8 cellular contexts compared by ENCODE assay signal in the genomic region with DNA sequence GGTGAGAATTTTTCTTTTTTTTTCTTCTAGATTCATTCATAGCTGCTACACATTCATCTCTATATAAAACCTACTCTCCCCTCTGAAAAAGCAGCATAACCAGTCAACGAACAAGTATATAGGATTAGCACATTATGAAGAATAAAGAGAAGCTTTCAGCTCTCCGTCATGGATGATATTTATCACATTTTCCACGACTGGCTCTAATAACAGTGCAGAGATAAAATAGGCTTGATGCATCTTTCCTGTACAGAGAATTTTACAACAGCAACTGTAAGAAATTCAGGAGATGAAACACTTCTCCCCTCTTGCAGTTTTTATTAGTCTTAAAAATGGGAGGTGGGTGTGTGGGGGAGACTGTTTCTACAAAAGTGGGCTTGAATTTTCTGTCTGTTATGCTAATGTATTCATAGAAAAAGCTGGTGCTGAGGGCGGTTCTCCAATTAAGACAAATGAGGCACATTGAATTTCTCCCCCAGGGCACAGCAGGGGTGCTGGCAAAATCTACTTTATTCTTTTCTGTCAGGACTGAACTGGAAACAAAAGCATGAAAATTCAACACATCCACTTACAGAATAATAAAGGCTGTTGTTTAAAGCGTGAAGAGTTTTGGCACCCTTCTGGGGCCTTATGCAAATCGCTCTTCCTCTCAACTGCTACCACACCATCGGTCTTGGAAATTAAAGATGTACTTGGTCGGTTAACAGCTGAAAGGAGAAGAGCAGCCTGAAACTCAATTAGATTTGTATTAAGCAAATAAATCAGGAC.
A peak's percentile ranks its signal among the peaks of the same experiment; 100 is the strongest.
DNase-seq lines count a peak whose midpoint lies in the region; ATAC-seq, FAIRE-seq and TF ChIP-seq lines count a peak whose summit lies in the region.

No MANE protein-coding gene starts in this region.

- H3K4me3 ChIP-seq in H1 (ENCODE audit: extremely low read depth in 1 of 4, insufficient read depth in 2 of 4, low read depth in 3 of 4, low read length in 4 of 4), result peak overlapping the region in 1 of 4 experiments; percentile 32; a peak in 2 of 8 replicates

- peak overlapping the region; percentile 19; the same call in 1 of the 2 replicates for H2BK5ac ChIP-seq in H1 (ENCODE audit: low read depth, low read length)

- peaks cover 24 to 30% of the 10 kb centered on the region in 2 experiments for H3K9me3 ChIP-seq in H1 (ENCODE audit: insufficient read depth in 2 of 2, low read depth in 1 of 2, low read length in 1 of 2)

- H2BK15ac ChIP-seq in H1 (ENCODE audit: low read length), result no peak overlapping the region

- peak; percentile 97 for ATAC-seq in GM21390 (IDR thresholded peaks at IDR 0.05; ENCODE audit: unreplicated experiment)
- peak; percentile 93 for ATAC-seq in HG03521 (IDR thresholded peaks at IDR 0.05; ENCODE audit: unreplicated experiment)
- no peak for ATAC-seq in HG02970 (IDR thresholded peaks at IDR 0.05; ENCODE audit: low FRiP score, unreplicated experiment)

- no peak for TF ChIP-seq CTCF in H1 (IDR thresholded peaks at IDR 0.05; ENCODE audit: control extremely low read depth in 1 of 3, insufficient read depth in 1 of 3, low read depth in 1 of 3, low read length in 3 of 3)

- peaks cover 0 to 26% (median 10%) of the 10 kb centered on the region in 4 experiments; a peak in 5 of 7 replicates for H3K4me1 ChIP-seq in H1 (replicated peaks in 1 of 4; ENCODE audit: control insufficient read depth in 3 of 4, insufficient read depth in 4 of 4, low read length in 3 of 4)

- 5% methylated on average over 8 of the region's 8 CpGs; no CpG with 5 or more reads in 1 of the 2 experiments for WGBS in H1 (ENCODE audit: extremely low coverage in 1 of 2, insufficient coverage in 1 of 2, insufficient read length in 1 of 2, insufficient replicate concordance in 2 of 2, low coverage in 1 of 2, low lambda C conversion rate in 2 of 2, missing lambda C conversion rate in 1 of 2), 2 experiments

- TF ChIP-seq POLR2A in H1 (IDR thresholded peaks at IDR 0.05; ENCODE audit: control extremely low read depth in 1 of 2, low read depth in 2 of 2, low read length in 2 of 2), result no peak

- CTCF ChIA-PET in H1 (lab: Charles Lee; ENCODE audit: partially characterized antibody), result no interaction called here

- no peak overlapping the region for H3K9ac ChIP-seq in H1 (replicated peaks in 1 of 4; ENCODE audit: extremely low read depth in 1 of 4, low read depth in 3 of 4, low read length in 3 of 4)

- H3K79me2 ChIP-seq in H1 (ENCODE audit: control insufficient read depth in 1 of 2, insufficient read depth in 2 of 2, low read length in 2 of 2), result no peaks in the 10 kb centered on the region

- no peak overlapping the region for H3K27ac ChIP-seq in H1 (ENCODE audit: low read depth, low read length)

- H4K5ac ChIP-seq in H1 (ENCODE audit: insufficient read length, low read depth, low read length), result peak overlapping the region; percentile 76

- H4K20me1 ChIP-seq in H1 (replicated peaks in 1 of 2; ENCODE audit: control insufficient read depth in 1 of 2, insufficient read depth in 2 of 2, low read length in 2 of 2), result no peaks in the 10 kb centered on the region

- no peaks in the 10 kb centered on the region for H3K79me1 ChIP-seq in H1 (ENCODE audit: low read depth, low read length)

- H4K8ac ChIP-seq in H1 (ENCODE audit: extremely low read depth, insufficient read depth, low read length), result no peak overlapping the region

- H2AFZ ChIP-seq in H1 (ENCODE audit: low read length), result no peak overlapping the region

- TF ChIP-seq RAD21 in H1 (IDR thresholded peaks at IDR 0.05 in 1 of 2, conservative IDR thresholded peaks at IDR 0.05 in 1 of 2; ENCODE audit: low read depth in 2 of 2, low read length in 2 of 2), result no peak

- peak; percentile 87 for FAIRE-seq in H1 (lab: Jason Lieb, UNC)

- no peak overlapping the region for H3K56ac ChIP-seq in H1 (replicated peaks; ENCODE audit: insufficient read length, low read depth, low read length)

- no peaks in the 10 kb centered on the region for H3K23me2 ChIP-seq in H1 (ENCODE audit: low read depth, low read length)

- H3K18ac ChIP-seq in H1 (ENCODE audit: extremely low read depth, low read length), result no peak overlapping the region; the same call in 1 of the 2 replicates

- H3K14ac ChIP-seq in H1 (ENCODE audit: insufficient read length), result no peak overlapping the region

- 0 out of 3 replicates have a peak, but pooled peaks of 1 of the 2 experiments have one; percentile 11 for TF ChIP-seq EP300 in H1 (IDR thresholded peaks at IDR 0.05; ENCODE audit: borderline replicate concordance in 1 of 2, low read depth in 2 of 2, low read length in 2 of 2)

- DNase-seq in COR-L47 (lab: John Stamatoyannopoulos, UW) (peak; percentile 95), H1 (ENCODE audit: low read depth in 1 of 2, low spot score in 2 of 2) (peak; percentile 61 to 77), HuH-7.5 (ENCODE audit: low spot score) (no peak), DMS79 (lab: John Stamatoyannopoulos, UW) (no peak), activated gamma-delta T cell (lab: John Stamatoyannopoulos, UW) (no peak)

- no peak overlapping the region for H2AK5ac ChIP-seq in H1 (ENCODE audit: low read depth, low read length)

- peak overlapping the region; percentile 43 for H2BK120ac ChIP-seq in H1 (replicated peaks; ENCODE audit: low read depth, low read length)

- H3K23ac ChIP-seq in H1 (ENCODE audit: insufficient read length), result no peak overlapping the region

- peak overlapping the region; percentile 39 to 47; a peak in 2 of 4 replicates for H3K4me2 ChIP-seq in H1 (ENCODE audit: insufficient read depth in 1 of 2, low read depth in 2 of 2, low read length in 2 of 2)

- peaks cover 0 to 22% (median 1%) of the 10 kb centered on the region in 4 experiments; a peak in 4 of 8 replicates for H3K36me3 ChIP-seq in H1 (ENCODE audit: control insufficient read depth in 2 of 4, insufficient read depth in 4 of 4, low read length in 3 of 4)

- no peak overlapping the region for H4K91ac ChIP-seq in H1 (replicated peaks; ENCODE audit: insufficient read length, low read length)

- H2BK20ac ChIP-seq in H1 (ENCODE audit: low read length), result no peak overlapping the region

- no peaks in the 10 kb centered on the region for H3K27me3 ChIP-seq in H1 (replicated peaks in 1 of 4; ENCODE audit: control insufficient read depth in 3 of 4, extremely low read depth in 1 of 4, insufficient read depth in 3 of 4, low read length in 3 of 4)

- H3K4ac ChIP-seq in H1 (replicated peaks; ENCODE audit: insufficient read length, low read depth, low read length), result no peak overlapping the region

- no peak overlapping the region for H2BK12ac ChIP-seq in H1 (ENCODE audit: low read depth, low read length)

- POLR2A ChIA-PET in H1 (lab: Charles Lee; ENCODE audit: partially characterized antibody), result interaction anchor here (0.6 to 1.2 kb wide), 2 partner anchors 30 to 1421 kb away, joined by 3 read pairs; no protein-coding TSS in a partner anchor

TF ChIP-seq in H1, 55 proteins besides CTCF, POLR2A, EP300 and RAD21 (continues in another document):
- TF ChIP-seq CTBP2 (IDR thresholded peaks at IDR 0.05; ENCODE audit: borderline replicate concordance, insufficient read depth, insufficient read length, low read length) (no peak), SP1 (IDR thresholded peaks at IDR 0.05; ENCODE audit: low read depth, low read length) (peak; percentile 50; the same call in 1 of the 2 replicates)

Comparison
In these comparisons a context has a peak if more than half of its experiments do, and no peak if none do; other contexts are left out.
1. DNase-seq: peak in COR-L47 (single experiment) and H1 (2 of 2); none in HuH-7.5 (single experiment), DMS79 (single experiment) and activated gamma-delta T cell (single experiment).